12 cellular contexts compared by ENCODE assay signal in the genomic region with DNA sequence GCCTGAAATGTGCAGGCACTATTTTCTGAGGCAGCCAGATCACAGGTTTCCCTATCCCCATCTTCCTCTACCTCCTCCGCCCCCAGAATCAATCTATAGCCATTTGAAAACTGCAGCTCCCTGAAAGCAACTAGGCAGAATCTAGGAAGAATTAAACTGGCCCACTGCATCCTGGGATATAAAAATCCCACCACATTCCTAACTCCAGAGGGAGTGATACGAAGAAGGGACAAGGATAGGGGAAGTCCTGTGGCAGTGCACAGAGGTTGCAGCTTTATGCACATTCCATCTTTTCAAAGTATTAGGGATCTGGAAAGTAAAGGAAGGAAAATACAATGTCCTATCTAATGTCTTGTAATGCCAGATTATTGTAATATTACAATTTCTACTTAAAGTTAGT. TPM values are rescaled to one million over a fixed set of nuclear protein-coding genes. Genes with fewer than 3 reads are reported as not detected.
A peak's percentile ranks its signal among the peaks of the same experiment; 100 is the strongest.
DNase-seq lines count a peak whose midpoint lies in the region; ATAC-seq and TF ChIP-seq lines count a peak whose summit lies in the region.
"Had no signal": no experiment of that assay in that cellular context is flagged by ENCODE, and none has a peak within 500 bp of the region (broad histone marks: within the 10 kb centered on the region; RNA-seq: fewer than 3 reads in every experiment).

No MANE protein-coding gene starts in this region.

- no peaks in the 10 kb centered on the region for H3K36me3 ChIP-seq in gastrocnemius medialis

- H3K27ac ChIP-seq in gastrocnemius medialis: no peak overlapping the region
- H3K27ac ChIP-seq: 22Rv1 had no signal

- intact Hi-C loops in left cardiac atrium (cut with DNase I): no loop called here
- intact Hi-C loops in gastrocnemius medialis (cut with DNase I; ENCODE audit: low total_unique reads): no loop called here

- TF ChIP-seq CTCF in gastrocnemius medialis (IDR thresholded peaks at IDR 0.05 in 4 of 5, conservative IDR thresholded peaks at IDR 0.05 in 1 of 5): no peak

- no peaks in the 10 kb centered on the region for H3K27me3 ChIP-seq in gastrocnemius medialis

- no peaks in the 10 kb centered on the region for H3K9me3 ChIP-seq in gastrocnemius medialis

- peak; percentile 47 for DNase-seq in DMS 273 (lab: John Stamatoyannopoulos, UW; ENCODE audit: unreplicated experiment)
- no peak for DNase-seq in DMS 273 treated with DMSO at 0.1 percent for 48 hours (lab: John Stamatoyannopoulos, UW)
- DNase-seq in SW 1271 (lab: John Stamatoyannopoulos, UW): peak; percentile 11 to 35
- DNase-seq in left cardiac atrium: no peak
- peak; percentile 7 for DNase-seq in smooth muscle cell of the brain vasculature (ENCODE audit: low read depth, low spot score)
- DNase-seq in gastrocnemius medialis: no peak
- DNase-seq: activated T-cell treated with anti-CD3 and anti-CD28 coated beads, Interleukin-2, amount 50 U/mL, for 24 hours; stimulated activated CD4-positive, alpha-beta T cell treated with anti-CD3 and anti-CD28 coated beads, Interleukin-15, amount 100 ng/mL, for 24 hours; stimulated activated naive B cell treated with anti-CD40 and anti-IgM and Interleukin-4, amounts not matched to agents 10 μg/mL and 1 μg/mL and 100 μg/mL, for 72 hours had no signal

- peaks cover 9 to 18% of the 10 kb centered on the region in 2 donors for H3K4me1 ChIP-seq in gastrocnemius medialis

- H3K4me3 ChIP-seq in gastrocnemius medialis: no peak overlapping the region

- in situ Hi-C loops in gastrocnemius medialis (cut with MboI; ENCODE audit: low sequenced_read_pairs in 4 of 4): loop anchor here in 1 of 4 donors (25.0 kb wide), 1 partner anchor 463 kb away; no protein-coding TSS in a partner anchor

- peak; percentile 65 to 79 for ATAC-seq in left cardiac atrium
- ATAC-seq in GM21786 (IDR thresholded peaks at IDR 0.05; ENCODE audit: unreplicated experiment): no peak
- ATAC-seq in gastrocnemius medialis: no peak
- ATAC-seq in GM21717 (IDR thresholded peaks at IDR 0.05; ENCODE audit: unreplicated experiment): no peak
- ATAC-seq: stimulated activated naive B cell treated with anti-CD40 and anti-IgM and Interleukin-4, amounts not matched to agents 10 μg/mL and 1 μg/mL and 100 μg/mL, for 72 hours had no signal

- no peak for TF ChIP-seq POLR2A in gastrocnemius medialis (IDR thresholded peaks at IDR 0.05)

RNA-seq across cellular contexts. Expression of a gene that starts 18.3 kb away (rescaled TPM):
- 10 to 100 TPM; 41.9 to 45.9 TPM for total RNA-seq in left cardiac atrium
- total RNA-seq in gastrocnemius medialis: 10 to 100 TPM; 16.2 to 32.3 (median 21.9) TPM

RNA-seq across cellular contexts. Expression of a gene that starts 50.4 kb away (rescaled TPM):
- total RNA-seq in left cardiac atrium (10 to 100 TPM; 53.4 to 59.5 TPM), gastrocnemius medialis (10 to 100 TPM; 62.4 to 86.0 (median 72.3) TPM)

Comparison
In these comparisons a context has a peak if more than half of its experiments do, and no peak if none do; other contexts are left out.
1. DNase-seq: peak in DMS 273 (single experiment), SW 1271 (2 of 2) and smooth muscle cell of the brain vasculature (single experiment); none in DMS 273 treated with DMSO at 0.1 percent for 48 hours (single experiment), left cardiac atrium (single experiment) and gastrocnemius medialis (0 of 2).
2. ATAC-seq: peak in left cardiac atrium (2 of 2); none in GM21786 (single experiment), gastrocnemius medialis (0 of 2) and GM21717 (single experiment).